In the genomic region with DNA sequence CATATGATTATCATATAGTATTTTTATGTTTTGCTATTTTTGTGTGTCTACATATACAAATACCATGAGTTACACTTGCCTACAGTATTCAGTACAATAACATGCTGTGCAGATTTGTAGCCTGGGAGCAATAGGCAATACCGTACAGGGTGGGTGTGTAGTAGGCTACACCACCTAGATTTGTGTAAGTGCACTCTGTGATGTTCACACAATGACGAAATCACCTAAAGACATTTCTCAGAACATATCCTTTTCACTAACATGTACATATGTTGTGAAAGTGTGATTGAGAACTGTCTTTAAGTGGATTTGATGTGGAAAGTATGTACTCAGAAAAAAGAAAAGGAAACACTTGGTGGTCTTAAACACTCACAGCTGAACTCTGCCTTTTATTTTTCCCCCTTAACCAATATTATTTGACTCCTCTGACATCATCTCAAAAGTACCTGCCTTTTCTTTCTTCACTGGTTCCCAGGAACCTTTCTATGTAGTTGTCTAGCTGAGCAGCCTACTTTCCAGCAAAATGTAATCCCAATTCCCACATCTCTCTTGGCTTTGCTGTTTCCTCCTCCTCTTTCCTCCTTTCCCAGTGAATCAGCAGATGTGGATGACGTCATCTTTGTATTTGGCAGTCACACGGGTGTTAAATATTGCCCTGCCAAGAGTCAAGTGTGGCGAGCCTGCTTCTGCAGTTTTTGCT, we compare ENCODE assay signal across 8 cellular contexts. TPM values are rescaled to one million over a fixed set of nuclear protein-coding genes. Genes with fewer than 3 reads are reported as not detected.
DNase-seq lines count a peak whose midpoint lies in the region; ATAC-seq and TF ChIP-seq lines count a peak whose summit lies in the region.

No MANE protein-coding gene starts in this region.

- peak overlapping the region; percentile 35 to 42 (median 42) for H3K27ac ChIP-seq in right lobe of liver

- intact Hi-C loops in right lobe of liver (cut with DNase I): no loop called here

- in situ Hi-C loops in Caki2 (cut with HindIII; ENCODE audit: low pct_unique_long_range_greater_than_20kb, low sequenced_read_pairs): no loop called here

- DNase-seq in Caki2 (ENCODE audit: low read depth): peak; percentile 76
- DNase-seq in NCI-H2171 (lab: John Stamatoyannopoulos, UW): peak; percentile 78
- DNase-seq in cerebellum (ENCODE audit: low spot score): peak; percentile 81
- peak in 2 of 3 donors; percentile 28 to 72 for DNase-seq in right lobe of liver
- DNase-seq in stimulated activated CD4-positive, alpha-beta T cell treated with anti-CD3 and anti-CD28 coated beads, Interleukin-12 subunit alpha, Interleukin-12 subunit beta, amount 100 ng/mL, for 4 hours: no peak
- no peak for DNase-seq in mesenteric fat pad (ENCODE audit: low spot score)

- TF ChIP-seq POLR2A in right lobe of liver (IDR thresholded peaks at IDR 0.05): no peak

- peak; percentile 90 to 96 (median 92) for ATAC-seq in right lobe of liver
- ATAC-seq in activated CD4-positive, CD25-positive, alpha-beta regulatory T cell treated with anti-CD3 and anti-CD28 coated beads, Interleukin-2, amount 50 U/mL, for 24 hours: no peak
- ATAC-seq in GM21825 (IDR thresholded peaks at IDR 0.05; ENCODE audit: unreplicated experiment): no peak

- WGBS in right lobe of liver (ENCODE audit: insufficient coverage, low coverage, low lambda C conversion rate, missing lambda C conversion rate): 33% methylated on average over 5 of the region's 5 CpGs

- no peak for TF ChIP-seq CTCF in right lobe of liver (IDR thresholded peaks at IDR 0.05)

- H3K36me3 ChIP-seq in right lobe of liver: no peaks in the 10 kb centered on the region

- H3K9me3 ChIP-seq in right lobe of liver: no peaks in the 10 kb centered on the region

- no peaks in the 10 kb centered on the region for H3K27me3 ChIP-seq in right lobe of liver

- no peak overlapping the region for H3K4me3 ChIP-seq in right lobe of liver

- peaks cover 0 to 15% (median 0%) of the 10 kb centered on the region in 4 donors for H3K4me1 ChIP-seq in right lobe of liver

RNA-seq across cellular contexts. Expression of gene OSBPL6, which starts 47.7 kb away (rescaled TPM):
- total RNA-seq in Caki2 (2014; rRNA removed; shearing (Covaris generic); ENCODE audit: low replicate concordance): 0.23 and 0.71 TPM in 2 replicates
- total RNA-seq in cerebellum (15.9 TPM), right lobe of liver (1 to 10 TPM; 2.4 to 4.1 (median 3.1) TPM), mesenteric fat pad (0.39 TPM)

Comparison
In these comparisons a context has a peak if more than half of its experiments do, and no peak if none do; other contexts are left out.
1. DNase-seq: peak in Caki2 (single experiment), NCI-H2171 (single experiment), cerebellum (single experiment) and right lobe of liver (2 of 3); none in stimulated activated CD4-positive, alpha-beta T cell treated with anti-CD3 and anti-CD28 coated beads, Interleukin-12 subunit alpha, Interleukin-12 subunit beta, amount 100 ng/mL, for 4 hours (single experiment) and mesenteric fat pad (single experiment).
2. ATAC-seq: peak in right lobe of liver (4 of 4); none in activated CD4-positive, CD25-positive, alpha-beta regulatory T cell treated with anti-CD3 and anti-CD28 coated beads, Interleukin-2, amount 50 U/mL, for 24 hours (0 of 2) and GM21825 (single experiment).